19 cellular contexts compared by ENCODE assay signal in the genomic region with DNA sequence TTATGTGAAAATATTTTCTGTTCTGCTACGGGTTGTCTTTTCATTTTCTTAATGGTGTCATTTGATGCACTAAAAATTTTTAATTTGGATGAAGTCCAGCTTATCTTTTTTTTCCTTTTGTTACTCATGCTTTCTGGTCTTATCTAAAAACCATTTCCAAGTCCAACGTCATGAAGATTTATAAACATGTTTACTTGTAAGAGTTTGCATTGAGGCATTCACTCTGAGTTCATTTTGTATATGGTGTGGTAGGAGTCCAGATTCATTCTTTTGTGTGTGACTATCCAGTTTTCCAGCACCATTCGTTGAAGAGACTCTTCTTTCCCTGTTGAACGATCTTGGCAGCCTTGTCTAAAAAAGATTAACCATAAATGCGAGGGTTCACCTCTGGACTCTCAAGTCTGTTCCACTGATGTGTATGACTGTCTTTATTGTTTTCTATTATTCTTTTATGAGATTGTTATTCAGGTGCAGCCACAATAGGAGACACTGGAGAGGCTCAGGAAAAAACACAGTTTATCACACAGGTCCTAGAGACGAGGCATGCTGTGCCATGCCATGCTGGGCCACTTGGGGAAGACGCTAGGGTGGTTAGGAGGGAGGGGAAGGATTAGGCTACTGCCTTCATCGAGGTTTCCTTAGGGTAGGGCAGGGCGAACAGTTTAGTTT. TPM values are rescaled to one million over a fixed set of nuclear protein-coding genes. Genes with fewer than 3 reads are reported as not detected.
DNase-seq lines count a peak whose midpoint lies in the region; ATAC-seq lines count a peak whose summit lies in the region.
"Had no signal": no experiment of that assay in that cellular context is flagged by ENCODE, and none has a peak within 500 bp of the region (broad histone marks: within the 10 kb centered on the region; RNA-seq: fewer than 3 reads in every experiment).

No MANE protein-coding gene starts in this region.

- H3K9me3 Mint-ChIP-seq in CD4-positive, alpha-beta memory T cell, result peaks cover 0 to 2% (median 0%) of the 10 kb centered on the region in 8 donors
- H3K9me3 Mint-ChIP-seq in natural killer cell treated with Interleukin-12 subunit alpha and Interleukin-12 subunit beta and Interleukin-15 and Interleukin-18, amount 100 ng/mL, for 72 hours, result no peaks in the 10 kb centered on the region
- H3K9me3 Mint-ChIP-seq: activated B cell treated with CpG ODN at 0.5 μM for 24 hours had no signal

- no peaks in the 10 kb centered on the region for H3K9me3 ChIP-seq in CD4-positive, alpha-beta memory T cell (ENCODE audit: control insufficient read depth in 1 of 2, low read length in 2 of 2)
- no peaks in the 10 kb centered on the region for H3K9me3 ChIP-seq in T-helper 17 cell (ENCODE audit: control insufficient read depth, low read length, poor library complexity, severe bottlenecking)
- H3K9me3 ChIP-seq: left lung had no signal

- no peaks in the 10 kb centered on the region for H3K27me3 ChIP-seq in CD4-positive, alpha-beta memory T cell (ENCODE audit: insufficient read depth, low read length)
- H3K27me3 ChIP-seq: left lung had no signal

- POLR2A ChIA-PET in CD4-positive, alpha-beta memory T cell (lab: Charles Lee; ENCODE audit: partially characterized antibody), result no interaction called here

- H3K4me3 Mint-ChIP-seq in CD4-positive, alpha-beta memory T cell, result peak overlapping the region in 4 of 8 donors; percentile 17 to 48 (median 38)
- H3K4me3 Mint-ChIP-seq in T-helper 17 cell, result no peak overlapping the region
- H3K4me3 Mint-ChIP-seq in natural killer cell treated with Interleukin-12 subunit alpha and Interleukin-12 subunit beta and Interleukin-15 and Interleukin-18, amount 100 ng/mL, for 72 hours, result no peak overlapping the region
- H3K4me3 Mint-ChIP-seq: activated B cell treated with CpG ODN at 0.5 μM for 24 hours had no signal

- ATAC-seq in T-helper 17 cell, result no peak
- ATAC-seq in natural killer cell treated with Interleukin-12 subunit alpha and Interleukin-12 subunit beta and Interleukin-15 and Interleukin-18, amount 100 ng/mL, for 72 hours, result no peak
- no peak for ATAC-seq in GM21529 (IDR thresholded peaks at IDR 0.05; ENCODE audit: unreplicated experiment)
- ATAC-seq: left lung had no signal

- H3K4me1 ChIP-seq in CD4-positive, alpha-beta memory T cell (ENCODE audit: insufficient read depth, low read length), result peaks cover 39% of the 10 kb centered on the region
- H3K4me1 ChIP-seq: left lung had no signal

- H3K27ac Mint-ChIP-seq in CD4-positive, alpha-beta memory T cell, result peak overlapping the region; percentile 55 to 94 (median 85)
- H3K27ac Mint-ChIP-seq in T-helper 17 cell, result peak overlapping the region; percentile 89
- H3K27ac Mint-ChIP-seq in natural killer cell treated with Interleukin-12 subunit alpha and Interleukin-12 subunit beta and Interleukin-15 and Interleukin-18, amount 100 ng/mL, for 72 hours, result peak overlapping the region; percentile 26 to 37
- H3K27ac Mint-ChIP-seq: activated B cell treated with CpG ODN at 0.5 μM for 24 hours had no signal

- no peaks in the 10 kb centered on the region for H3K27me3 Mint-ChIP-seq in CD4-positive, alpha-beta memory T cell
- H3K27me3 Mint-ChIP-seq in T-helper 17 cell, result no peaks in the 10 kb centered on the region
- H3K27me3 Mint-ChIP-seq in natural killer cell treated with Interleukin-12 subunit alpha and Interleukin-12 subunit beta and Interleukin-15 and Interleukin-18, amount 100 ng/mL, for 72 hours, result no peaks in the 10 kb centered on the region
- H3K27me3 Mint-ChIP-seq: activated B cell treated with CpG ODN at 0.5 μM for 24 hours had no signal

- intact Hi-C loops in CD4-positive, alpha-beta memory T cell (cut with micrococcal nuclease), result no loop called here

- H3K36me3 ChIP-seq in CD4-positive, alpha-beta memory T cell (ENCODE audit: insufficient read depth, low read length), result peaks cover 8% of the 10 kb centered on the region

- no peak overlapping the region for H3K27ac ChIP-seq in CD4-positive, alpha-beta memory T cell (ENCODE audit: low read depth, low read length)
- H3K27ac ChIP-seq: epithelial cell of prostate, left lung had no signal

- CTCF ChIA-PET in CD4-positive, alpha-beta memory T cell (lab: Charles Lee; ENCODE audit: partially characterized antibody), result interaction anchor here (1.0 to 1.4 kb wide), 2 partner anchors 9 to 19 kb away, joined by 3 read pairs; no protein-coding TSS in a partner anchor

- no peak for DNase-seq in CD4-positive, alpha-beta memory T cell
- DNase-seq in T-helper 17 cell, result no peak
- DNase-seq in glomerular endothelial cell (ENCODE audit: extremely low read depth, low read depth, low spot score), result peak; percentile 61
- no peak for DNase-seq in natural killer cell treated with Interleukin-12 subunit alpha and Interleukin-12 subunit beta and Interleukin-15 and Interleukin-18, amount 100 ng/mL, for 72 hours (ENCODE audit: low spot score)
- DNase-seq in NCI-H1694 treated with DMSO at 0.1 percent for 48 hours (lab: John Stamatoyannopoulos, UW), result no peak
- DNase-seq in NCI-H2107 (lab: John Stamatoyannopoulos, UW), result no peak
- DNase-seq in COLO668 (lab: John Stamatoyannopoulos, UW; ENCODE audit: unreplicated experiment), result no peak
- DNase-seq: activated B cell treated with CpG ODN at 0.5 μM for 24 hours; AML-193; amniotic stem cell; DMS153; Karpas-422; left lung; NCI-H1417 treated with DMSO at 0.1 percent for 48 hours; NCI-H524 treated with DMSO at 0.1 percent for 48 hours; stimulated activated CD4-positive, alpha-beta T cell treated with anti-CD3 and anti-CD28 coated beads, Interleukin-4, amount 100 ng/mL, for 24 hours; SW 1271 had no signal

- peaks cover 49 to 57% of the 10 kb centered on the region in 2 donors for H3K36me3 Mint-ChIP-seq in CD4-positive, alpha-beta memory T cell
- H3K36me3 Mint-ChIP-seq in T-helper 17 cell (ENCODE audit: low read depth), result peaks cover 4% of the 10 kb centered on the region
- H3K36me3 Mint-ChIP-seq in natural killer cell treated with Interleukin-12 subunit alpha and Interleukin-12 subunit beta and Interleukin-15 and Interleukin-18, amount 100 ng/mL, for 72 hours, result peaks cover 12% of the 10 kb centered on the region

- peaks cover 37 to 58% (median 44%) of the 10 kb centered on the region in 4 donors for H3K4me1 Mint-ChIP-seq in CD4-positive, alpha-beta memory T cell
- H3K4me1 Mint-ChIP-seq in T-helper 17 cell, result peaks cover 21% of the 10 kb centered on the region
- peaks cover 21 to 22% of the 10 kb centered on the region in 2 donors for H3K4me1 Mint-ChIP-seq in natural killer cell treated with Interleukin-12 subunit alpha and Interleukin-12 subunit beta and Interleukin-15 and Interleukin-18, amount 100 ng/mL, for 72 hours (ENCODE audit: low read depth in 2 of 2)
- H3K4me1 Mint-ChIP-seq: activated B cell treated with CpG ODN at 0.5 μM for 24 hours had no signal

- no peak overlapping the region for H3K4me3 ChIP-seq in CD4-positive, alpha-beta memory T cell (ENCODE audit: low read length in 2 of 2)
- H3K4me3 ChIP-seq: left lung had no signal

RNA-seq across cellular contexts. Expression of a gene that starts 35.0 kb away (rescaled TPM):
- total RNA-seq in CD4-positive, alpha-beta memory T cell, result 10 to 100 TPM; 62.3 to 62.5 TPM
- polyA plus RNA-seq in CD4-positive, alpha-beta memory T cell, result 10 to 100 TPM in 1 of 2 donors, 1 to 10 TPM in 1; 8.6 to 17.1 TPM
- total RNA-seq in T-helper 17 cell (10 to 100 TPM; 38.3 to 41.5 TPM), glomerular endothelial cell (5.7 and 7.9 TPM in 2 replicates)
- 10 to 100 TPM; 16.4 to 38.9 TPM for total RNA-seq in natural killer cell treated with Interleukin-12 subunit alpha and Interleukin-12 subunit beta and Interleukin-15 and Interleukin-18, amount 100 ng/mL, for 72 hours

Comparison
In these comparisons a context has a peak if more than half of its experiments do, and no peak if none do; other contexts are left out.
1. H3K27ac Mint-ChIP-seq: peak in every context shown above with its lines; median percentile 89 in T-helper 17 cell; 85 in CD4-positive, alpha-beta memory T cell; 32 in natural killer cell treated with Interleukin-12 subunit alpha and Interleukin-12 subunit beta and Interleukin-15 and Interleukin-18, amount 100 ng/mL, for 72 hours.